ENCODE assay signal across 33 cellular contexts in genomic region chr4:114034189-114034588, GRCh38. TPM values are rescaled to one million over a fixed set of nuclear protein-coding genes. Genes with fewer than 3 reads are reported as not detected.
"Had no signal": no experiment of that assay in that cellular context is flagged by ENCODE, and none has a peak within 500 bp of the region (broad histone marks: within the 10 kb centered on the region; RNA-seq: fewer than 3 reads in every experiment).

No MANE protein-coding gene starts in this region.

- H3K4me1 Mint-ChIP-seq: activated B cell treated with CpG ODN at 0.5 μM for 24 hours; activated CD4-positive, alpha-beta memory T cell treated with anti-CD3 and anti-CD28 coated beads, Interleukin-2, amount 10 ng/mL, durations not matched to agents 7 days and 5 days; activated CD8-positive, alpha-beta memory T cell treated with anti-CD3 and anti-CD28 coated beads, Interleukin-2, amount 10 ng/mL, durations not matched to agents 7 days and 5 days; activated naive CD8-positive, alpha-beta T cell treated with anti-CD3 and anti-CD28 coated beads for 36 hours; central memory CD8-positive, alpha-beta T cell had no signal

- H3K36me3 Mint-ChIP-seq: activated CD8-positive, alpha-beta memory T cell treated with anti-CD3 and anti-CD28 coated beads, Interleukin-2, amount 10 ng/mL, durations not matched to agents 7 days and 5 days; activated naive CD8-positive, alpha-beta T cell treated with anti-CD3 and anti-CD28 coated beads for 36 hours had no signal

- H3K27ac Mint-ChIP-seq: activated B cell treated with CpG ODN at 0.5 μM for 24 hours; activated CD4-positive, alpha-beta memory T cell treated with anti-CD3 and anti-CD28 coated beads, Interleukin-2, amount 10 ng/mL, durations not matched to agents 7 days and 5 days; activated CD8-positive, alpha-beta memory T cell treated with anti-CD3 and anti-CD28 coated beads, Interleukin-2, amount 10 ng/mL, durations not matched to agents 7 days and 5 days; activated naive CD8-positive, alpha-beta T cell treated with anti-CD3 and anti-CD28 coated beads for 36 hours had no signal

- DNase-seq: activated B cell treated with CpG ODN at 0.5 μM for 24 hours; activated CD4-positive, alpha-beta memory T cell treated with anti-CD3 and anti-CD28 coated beads, Interleukin-2, amount 10 ng/mL, durations not matched to agents 7 days and 5 days; activated CD4-positive, alpha-beta T cell treated with anti-CD3 and anti-CD28 coated beads for 4 hours; activated CD4-positive, alpha-beta T cell treated with anti-CD3 and anti-CD28 coated beads, Interleukin-2, amount 50 U/mL, for 1 hour; activated CD4-positive, CD25-positive, alpha-beta regulatory T cell treated with anti-CD3 and anti-CD28 coated beads, Interleukin-2, amount 50 U/mL, for 72 hours; activated CD8-positive, alpha-beta memory T cell treated with anti-CD3 and anti-CD28 coated beads for 24 hours; activated CD8-positive, alpha-beta memory T cell treated with anti-CD3 and anti-CD28 coated beads, Interleukin-2, amount 10 ng/mL, durations not matched to agents 7 days and 5 days; activated CD8-positive, alpha-beta memory T cell treated with anti-CD3 and anti-CD28 coated beads, Interleukin-2, amount 50 U/mL, for 48 hours; activated effector memory CD4-positive, alpha-beta T cell treated with anti-CD3 and anti-CD28 coated beads, Interleukin-2, amount 50 U/mL, for 16 hours; activated naive CD4-positive, alpha-beta T cell; activated naive CD4-positive, alpha-beta T cell treated with anti-CD3 and anti-CD28 coated beads, Interleukin-2, amount 50 U/mL, for 16 hours; activated naive CD8-positive, alpha-beta T cell treated with anti-CD3 and anti-CD28 coated beads for 36 hours; activated T-cell treated with anti-CD3 and anti-CD28 coated beads, Interleukin-2, amount 50 U/mL, for 48 hours; amniotic stem cell; aorta; colonic mucosa; NCI-H1436 treated with DMSO at 0.1 percent for 48 hours; NCI-H187; NCI-H2081; NCI-H2171; NCI-H446; NCI-H510A treated with DMSO at 0.1 percent for 48 hours; NCI-H526 treated with DMSO at 0.1 percent for 48 hours; NCI-H774; SHP77; SJCRH30; SK-N-SH; T-helper 1 cell; T-helper 2 cell; T-helper 9 cell had no signal

- H3K27me3 Mint-ChIP-seq: activated B cell treated with CpG ODN at 0.5 μM for 24 hours had no signal

- ATAC-seq: activated CD8-positive, alpha-beta memory T cell treated with anti-CD3 and anti-CD28 coated beads, Interleukin-2, amount 10 ng/mL, durations not matched to agents 7 days and 5 days; Panc1 had no signal

- H3K9me3 Mint-ChIP-seq: activated B cell treated with CpG ODN at 0.5 μM for 24 hours; activated CD4-positive, alpha-beta memory T cell treated with anti-CD3 and anti-CD28 coated beads, Interleukin-2, amount 10 ng/mL, durations not matched to agents 7 days and 5 days; activated naive CD8-positive, alpha-beta T cell treated with anti-CD3 and anti-CD28 coated beads for 36 hours; central memory CD8-positive, alpha-beta T cell had no signal

- H3K4me3 Mint-ChIP-seq: activated B cell treated with CpG ODN at 0.5 μM for 24 hours; activated CD4-positive, alpha-beta memory T cell treated with anti-CD3 and anti-CD28 coated beads, Interleukin-2, amount 10 ng/mL, durations not matched to agents 7 days and 5 days; activated CD8-positive, alpha-beta memory T cell treated with anti-CD3 and anti-CD28 coated beads, Interleukin-2, amount 10 ng/mL, durations not matched to agents 7 days and 5 days; activated naive CD8-positive, alpha-beta T cell treated with anti-CD3 and anti-CD28 coated beads for 36 hours; central memory CD8-positive, alpha-beta T cell had no signal

RNA-seq across cellular contexts. Expression of gene ARSJ, which starts 54.7 kb away (rescaled TPM):
- total RNA-seq: activated B cell treated with CpG ODN at 0.5 μM for 24 hours; activated CD4-positive, alpha-beta memory T cell treated with anti-CD3 and anti-CD28 coated beads, Interleukin-2, amount 10 ng/mL, durations not matched to agents 7 days and 5 days; activated CD8-positive, alpha-beta memory T cell treated with anti-CD3 and anti-CD28 coated beads, Interleukin-2, amount 10 ng/mL, durations not matched to agents 7 days and 5 days; activated naive CD8-positive, alpha-beta T cell treated with anti-CD3 and anti-CD28 coated beads for 36 hours had no signal
- polyA plus RNA-seq: cardiac muscle cell had no signal
